Comparison of ENCODE assay signal across 8 cellular contexts in the genomic region with DNA sequence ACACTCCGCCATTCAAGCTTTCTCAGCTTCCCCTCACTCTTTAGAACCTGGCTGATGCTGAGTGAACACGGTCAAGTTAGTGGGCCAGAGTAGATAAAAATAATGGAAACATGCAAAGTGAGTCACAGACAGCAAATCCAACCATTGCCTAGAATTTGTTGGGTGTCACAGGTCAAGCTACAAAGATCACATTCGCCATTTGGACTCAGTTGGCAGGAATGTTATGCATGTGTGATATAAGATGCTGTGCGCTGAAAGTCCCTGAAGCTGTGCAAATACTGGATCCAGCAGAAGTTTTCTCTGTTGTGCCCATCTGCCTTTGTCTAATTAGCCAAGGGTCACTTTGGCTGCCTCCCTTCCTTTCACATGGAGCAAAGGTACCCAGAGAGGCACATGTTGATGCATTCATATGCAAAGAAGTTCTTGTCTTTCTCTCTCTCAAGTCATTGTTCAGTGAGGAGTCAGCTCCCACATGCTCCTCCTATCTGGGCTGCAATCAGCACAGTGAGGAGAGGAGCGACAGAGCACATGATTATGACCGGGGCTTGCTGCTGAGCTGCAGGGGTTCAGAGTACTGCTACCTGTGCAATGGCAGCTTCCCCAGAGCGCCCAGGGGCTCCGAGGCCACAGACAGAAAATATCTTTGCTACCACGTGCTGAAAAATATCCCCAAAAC. TPM values are rescaled to one million over a fixed set of nuclear protein-coding genes. Genes with fewer than 3 reads are reported as not detected.
DNase-seq lines count a peak whose midpoint lies in the region; ATAC-seq, FAIRE-seq and TF ChIP-seq lines count a peak whose summit lies in the region.

No MANE protein-coding gene starts in this region.

- H3K9me3 ChIP-seq in H9 (ENCODE audit: control insufficient read depth, low read depth, low read length) (no peaks in the 10 kb centered on the region), iPS-18c (ENCODE audit: control insufficient read depth, insufficient read depth, low read length) (no peaks in the 10 kb centered on the region), small intestine (ENCODE audit: control insufficient read depth, low read depth) (no peaks in the 10 kb centered on the region), ovary (no peaks in the 10 kb centered on the region)

- H3K14ac ChIP-seq in H9 (ENCODE audit: insufficient read depth, low read length): peak overlapping the region; percentile 39; the same call in 1 of the 2 replicates

- peak; percentile 55 to 68 (median 62) for ATAC-seq in T-cell (replicated peaks in 1 of 4)

- H3K4me3 ChIP-seq in iPS-18c (ENCODE audit: insufficient read depth, low read depth, low read length) (0 out of 2 replicates have a peak overlapping the region, but pooled peaks have one; percentile 15), small intestine (ENCODE audit: low read depth in 1 of 2, low read length in 2 of 2) (no peak overlapping the region), ovary (no peak overlapping the region)

- H2BK5ac ChIP-seq in H9 (ENCODE audit: insufficient read length, low read length): no peak overlapping the region

- no peak overlapping the region for H3K4ac ChIP-seq in H9 (ENCODE audit: low read depth, low read length)

- H2BK15ac ChIP-seq in H9 (ENCODE audit: low read depth, low read length): no peak overlapping the region

- H3K9me3 Mint-ChIP-seq in H9 (no peaks in the 10 kb centered on the region), T-cell (no peaks in the 10 kb centered on the region)

- H3K4me1 ChIP-seq in H9 (ENCODE audit: insufficient read depth, low read length) (peaks cover 22% of the 10 kb centered on the region; the same call in 1 of the 2 replicates), small intestine (ENCODE audit: control insufficient read depth in 2 of 2, insufficient read depth in 1 of 2, low read depth in 1 of 2, low read length in 1 of 2) (peaks cover 0 to 12% of the 10 kb centered on the region in 2 donors), ovary (ENCODE audit: insufficient read depth) (no peaks in the 10 kb centered on the region)

- H3K23ac ChIP-seq in H9 (ENCODE audit: insufficient read length, low read depth, low read length): no peak overlapping the region

- no peak overlapping the region for H2AK5ac ChIP-seq in H9 (ENCODE audit: insufficient read length, low read length)

- DNase-seq in GM12891 (ENCODE audit: insufficient read length, low spot score): no peak
- peak; percentile 87 for DNase-seq in H9
- DNase-seq in T-cell: peak in 3 of 34 experiments; percentile 33 to 45 (median 39)
- no peak for DNase-seq in SHP77 treated with DMSO at 0.1 percent for 48 hours (lab: John Stamatoyannopoulos, UW)
- no peak for DNase-seq in ureter (ENCODE audit: low spot score)
- no peak for DNase-seq in small intestine
- DNase-seq in ovary: no peak

- H3K9ac ChIP-seq in H9 (ENCODE audit: extremely low read depth, insufficient read length, low read length): no peak overlapping the region

- peak overlapping the region; percentile 10 for H3T11ph ChIP-seq in H9 (ENCODE audit: low read length)

- H4K91ac ChIP-seq in H9 (ENCODE audit: insufficient read length, low read depth, low read length): no peak overlapping the region

- H3K4me2 ChIP-seq in H9 (ENCODE audit: insufficient read depth, insufficient read length, low read length): peak overlapping the region; percentile 5

- no peak overlapping the region for H2BK20ac ChIP-seq in H9 (ENCODE audit: low read depth, low read length, poor library complexity, severe bottlenecking)

- H2BK12ac ChIP-seq in H9 (ENCODE audit: insufficient read length, low read depth, low read length): no peak overlapping the region

- FAIRE-seq in GM12891 (lab: Jason Lieb, UNC) (no peak), small intestine (lab: Jason Lieb, UNC) (no peak)

- no peak overlapping the region for H3K56ac ChIP-seq in H9 (ENCODE audit: insufficient read length, low read depth, low read length)

- H3K18ac ChIP-seq in H9 (ENCODE audit: insufficient read length, low read depth, low read length): peak overlapping the region; percentile 43

- peak overlapping the region; percentile 42 to 59; a peak in 4 of 5 replicates for H3K4me3 Mint-ChIP-seq in H9
- H3K4me3 Mint-ChIP-seq in T-cell: peak overlapping the region; percentile 72 to 82 (median 77)

- H3K27me3 Mint-ChIP-seq in H9 (ENCODE audit: low read depth) (peaks cover 31% of the 10 kb centered on the region), T-cell (no peaks in the 10 kb centered on the region)

- CTCF ChIA-PET in T-cell (lab: Charles Lee): interaction anchor here (0.6 to 1.5 kb wide), 4 partner anchors 431 to 562 kb away, joined by 3 to 4 read pairs (median 3); no protein-coding TSS in a partner anchor

- H4K20me1 ChIP-seq in H9 (ENCODE audit: control insufficient read depth, insufficient read depth, insufficient read length): no peaks in the 10 kb centered on the region

- no peaks in the 10 kb centered on the region for H3K79me1 ChIP-seq in H9 (ENCODE audit: insufficient read depth, low read depth, low read length, poor library complexity, severe bottlenecking)

- H3K27me3 ChIP-seq in H9 (ENCODE audit: insufficient read depth, low read length): no peaks in the 10 kb centered on the region
- no peaks in the 10 kb centered on the region for H3K27me3 ChIP-seq in small intestine (ENCODE audit: control insufficient read depth in 2 of 2, insufficient read depth in 2 of 2, low read length in 2 of 2)
- H3K27me3 ChIP-seq in ovary: no peaks in the 10 kb centered on the region

- H3K36me3 ChIP-seq in small intestine (ENCODE audit: control insufficient read depth in 2 of 2, insufficient read depth in 2 of 2, low read length in 2 of 2) (no peaks in the 10 kb centered on the region), ovary (no peaks in the 10 kb centered on the region)

- peaks cover 71 to 72% of the 10 kb centered on the region in 2 experiments for H3K4me1 Mint-ChIP-seq in H9
- peaks cover 98 to 100% (median 99%) of the 10 kb centered on the region in 3 donors for H3K4me1 Mint-ChIP-seq in T-cell

- TF ChIP-seq CTCF in H9 (conservative IDR thresholded peaks at IDR 0.05) (no peak), ovary (IDR thresholded peaks at IDR 0.05) (no peak)

- H2BK120ac ChIP-seq in H9 (ENCODE audit: low read depth, low read length, poor library complexity, severe bottlenecking): peak overlapping the region; percentile 49

- H2AFZ ChIP-seq in H9 (ENCODE audit: low read length): no peak overlapping the region

- intact Hi-C loops in ovary (cut with DNase I): no loop called here

- H3K27ac ChIP-seq in H9 (ENCODE audit: insufficient read length, low read depth, low read length): peak overlapping the region; percentile 68
- peak overlapping the region in 1 of 2 donors; percentile 34 for H3K27ac ChIP-seq in small intestine (ENCODE audit: low read depth in 1 of 2, low read length in 1 of 2)
- no peak overlapping the region for H3K27ac ChIP-seq in ovary

- peak overlapping the region; percentile 63 for H4K5ac ChIP-seq in H9 (ENCODE audit: insufficient read length, low read depth, low read length)

- 0 out of 2 replicates have a peak, but pooled peaks have one; percentile 37 for TF ChIP-seq POLR2A in GM12891 (IDR thresholded peaks at IDR 0.05; ENCODE audit: low read depth, low read length)
- TF ChIP-seq POLR2A in ovary (IDR thresholded peaks at IDR 0.05): no peak

- no peak for TF ChIP-seq EP300 in ovary (IDR thresholded peaks at IDR 0.05)

- H3K23me2 ChIP-seq in H9 (ENCODE audit: insufficient read length, low read depth, low read length, poor library complexity, severe bottlenecking): no peaks in the 10 kb centered on the region

- no CpG with 5 or more reads among the region's 9 CpGs for WGBS in H9 (ENCODE audit: extremely low coverage, insufficient read length, low lambda C conversion rate)
- WGBS in small intestine, 3 donors: 36 to 57% (median 43%) methylated on average over 9 of the region's 9 CpGs
- WGBS in ovary, 3 donors: 59 to 61% (median 61%) methylated on average over 9 of the region's 9 CpGs

- no peaks in the 10 kb centered on the region for H3K79me2 ChIP-seq in H9 (ENCODE audit: insufficient read depth, low read length)

- no peak overlapping the region for H4K8ac ChIP-seq in H9 (replicated peaks; ENCODE audit: insufficient read length, low read depth, low read length)

- POLR2A ChIA-PET in T-cell (lab: Charles Lee): interaction anchor here (0.7 to 1.1 kb wide), 2 partner anchors 18 to 106 kb away, joined by 3 read pairs; no protein-coding TSS in a partner anchor

- H3K27ac Mint-ChIP-seq in H9: peak overlapping the region; percentile 91 to 98 (median 98)
- peak overlapping the region; percentile 95 for H3K27ac Mint-ChIP-seq in T-cell

- H3K36me3 Mint-ChIP-seq in H9 (ENCODE audit: insufficient read depth in 1 of 3, low read depth in 3 of 3) (no peaks in the 10 kb centered on the region), T-cell (peaks cover 2% of the 10 kb centered on the region)

TF ChIP-seq in GM12891, 5 proteins besides CTCF, POLR2A, EP300 and RAD21:
- TF ChIP-seq POU2F2 (IDR thresholded peaks at IDR 0.05; ENCODE audit: low read depth, low read length) (no peak), PAX5 (IDR thresholded peaks at IDR 0.05; ENCODE audit: insufficient read depth, low read length, severe bottlenecking) (no peak)

RNA-seq across cellular contexts. Expression of a gene that starts 39.7 kb away (rescaled TPM):
- 22.0 TPM for polyA plus RNA-seq in GM12891 (2012; ENCODE audit: low read depth, missing spikeins)
- total RNA-seq in H9 (2021) (0.24 and 0.66 TPM in 2 replicates), T-cell (100 to 1,000 TPM in 2 of 5 donors, 10 to 100 TPM in 3; 87.0 to 114 (median 94.6) TPM), ureter (19.1 TPM), ovary (10 to 100 TPM in 4 of 7 donors, 1 to 10 TPM in 3; 4.0 to 18.4 (median 12.1) TPM)
- polyA plus RNA-seq in small intestine (1 to 10 TPM; 2.5 to 8.3 (median 4.9) TPM), ovary (10 to 100 TPM; 12.3 to 22.5 TPM)
